ENCODE assay signal across 10 cellular contexts in the genomic region with DNA sequence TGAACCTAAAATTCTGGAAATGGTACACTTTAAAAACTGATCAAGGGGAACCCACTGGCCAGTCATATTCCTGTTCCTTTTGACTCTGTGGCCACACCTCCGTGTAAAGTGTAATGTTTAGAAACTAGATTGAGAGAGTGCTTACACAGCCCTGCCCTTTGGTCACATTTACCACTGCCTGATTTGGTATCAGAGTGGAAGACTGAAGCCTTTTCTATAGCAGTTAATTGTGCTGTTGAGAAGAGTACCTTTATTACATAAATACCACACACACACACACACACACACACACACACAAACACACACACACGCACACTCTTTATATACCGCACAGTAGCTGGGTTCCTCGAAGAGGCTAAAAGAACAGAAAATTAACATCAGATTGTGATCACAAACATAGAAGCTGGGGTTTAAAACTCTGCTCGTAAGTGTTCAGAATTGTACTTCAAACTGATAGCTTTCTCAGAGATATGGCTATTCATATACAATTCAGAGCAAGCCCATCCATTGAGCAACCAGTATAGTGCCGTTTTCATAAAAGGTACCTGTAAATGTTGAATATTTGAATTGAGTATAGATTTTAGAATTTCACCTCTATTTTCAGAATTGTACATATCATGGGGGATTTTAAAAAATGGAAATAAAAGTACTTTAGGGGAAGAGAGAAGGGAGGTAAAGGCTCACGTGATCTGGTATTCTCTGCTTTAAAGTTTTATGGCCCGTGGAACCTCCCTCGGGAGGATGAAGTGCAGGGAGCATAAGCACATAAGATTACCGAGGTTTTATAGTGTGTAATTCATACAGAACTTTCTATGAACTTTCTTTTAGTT. TPM values are rescaled to one million over a fixed set of nuclear protein-coding genes. Genes with fewer than 3 reads are reported as not detected.
DNase-seq lines count a peak whose midpoint lies in the region; ATAC-seq, FAIRE-seq and TF ChIP-seq lines count a peak whose summit lies in the region.
"Had no signal": no experiment of that assay in that cellular context is flagged by ENCODE, and none has a peak within 500 bp of the region (broad histone marks: within the 10 kb centered on the region; RNA-seq: fewer than 3 reads in every experiment).

No MANE protein-coding gene starts in this region.

- no peaks in the 10 kb centered on the region for H3K27me3 ChIP-seq in GM12878 (replicated peaks in 1 of 2; ENCODE audit: control insufficient read depth in 2 of 2, insufficient read depth in 2 of 2, low read length in 1 of 2)

- H3K27ac Mint-ChIP-seq in stimulated activated effector memory CD8-positive, alpha-beta T cell treated with anti-CD3 and anti-CD28 coated beads, Interleukin-12 subunit alpha, Interleukin-12 subunit beta, amount 100 ng/mL, for 72 hours: no peak overlapping the region

- no peak for TF ChIP-seq POLR2A in GM12878 (IDR thresholded peaks at IDR 0.05; ENCODE audit: low read depth, low read length)

- POLR2A ChIA-PET in GM12878 (lab: Charles Lee): interaction anchor here (0.5 to 0.7 kb wide), 3 partner anchors 12 to 359 kb away, joined by 3 read pairs; no protein-coding TSS in a partner anchor

- no peak for TF ChIP-seq CTCF in GM12878 (IDR thresholded peaks at IDR 0.05 in 2 of 3, conservative IDR thresholded peaks at IDR 0.05 in 1 of 3; ENCODE audit: control insufficient read depth in 2 of 3, extremely low read depth in 1 of 3, insufficient read depth in 1 of 3, low read depth in 3 of 3, low read length in 3 of 3)
- TF ChIP-seq CTCF in coronary artery (IDR thresholded peaks at IDR 0.05): no peak

- CTCF ChIA-PET in GM12878 (lab: Yijun Ruan, JAX): no interaction called here

- peaks cover 20% of the 10 kb centered on the region for H3K36me3 Mint-ChIP-seq in stimulated activated effector memory CD8-positive, alpha-beta T cell treated with anti-CD3 and anti-CD28 coated beads, Interleukin-12 subunit alpha, Interleukin-12 subunit beta, amount 100 ng/mL, for 72 hours

- peaks cover 0 to 4% of the 10 kb centered on the region in 2 experiments; a peak in 2 of 4 replicates for H3K36me3 ChIP-seq in GM12878 (ENCODE audit: control insufficient read depth in 2 of 2, insufficient read depth in 2 of 2, low read length in 1 of 2)

- DNase-seq in NCI-H1417 (lab: John Stamatoyannopoulos, UW) (peak in 2 of 3 experiments; percentile 12 to 80), NCI-H1417 treated with DMSO at 0.1 percent for 48 hours (lab: John Stamatoyannopoulos, UW) (no peak), GM12878 (ENCODE audit: low read depth, low spot score) (peak; percentile 53), GDM1 (lab: John Stamatoyannopoulos, UW) (no peak), coronary artery (ENCODE audit: low spot score) (no peak)
- no peak for DNase-seq in stimulated activated effector memory CD8-positive, alpha-beta T cell treated with anti-CD3 and anti-CD28 coated beads, Interleukin-12 subunit alpha, Interleukin-12 subunit beta, amount 100 ng/mL, for 72 hours (ENCODE audit: low spot score in 2 of 2)
- no peak for DNase-seq in activated T-cell treated with anti-CD3 and anti-CD28 coated beads, Interleukin-2, amount 50 U/mL, for 48 hours
- DNase-seq: activated naive CD4-positive, alpha-beta T cell treated with Interleukin-2 at 50 U/mL for 16 hours had no signal

- peaks cover 33% of the 10 kb centered on the region for H3K79me2 ChIP-seq in GM12878 (ENCODE audit: control insufficient read depth, insufficient read depth, low read length)

- H3K4me2 ChIP-seq in GM12878 (ENCODE audit: control insufficient read depth, insufficient read depth): peak overlapping the region; percentile 0; the same call in 1 of the 2 replicates

- peaks cover 21% of the 10 kb centered on the region for H3K4me1 ChIP-seq in GM12878 (ENCODE audit: control insufficient read depth, insufficient read depth, low read length)

- no TSS peak for BruUV-seq in GM12878 (replicated peaks; lab: Mats Ljungman, UMichigan)

- SMC1A ChIA-PET in GM12878 (lab: Charles Lee; ENCODE audit: uncharacterized antibody, unreplicated experiment): interaction anchor here (0.9 to 1.1 kb wide), 3 partner anchors 9 to 66 kb away, joined by 3 read pairs; no protein-coding TSS in a partner anchor

- no peak overlapping the region for H3K4me3 Mint-ChIP-seq in stimulated activated effector memory CD8-positive, alpha-beta T cell treated with anti-CD3 and anti-CD28 coated beads, Interleukin-12 subunit alpha, Interleukin-12 subunit beta, amount 100 ng/mL, for 72 hours

- RAD21 ChIA-PET in GM12878 (lab: Charles Lee; ENCODE audit: unreplicated experiment): interaction anchor here (0.7 kb wide), 1 partner anchor 31 kb away, joined by 3 read pairs; no protein-coding TSS in a partner anchor

- peak; percentile 56 for ATAC-seq in HG03097 (IDR thresholded peaks at IDR 0.05; ENCODE audit: low FRiP score, unreplicated experiment)
- peak; percentile 95 for ATAC-seq in GM12878
- peak; percentile 87 for ATAC-seq in stimulated activated effector memory CD8-positive, alpha-beta T cell treated with anti-CD3 and anti-CD28 coated beads, Interleukin-12 subunit alpha, Interleukin-12 subunit beta, amount 100 ng/mL, for 72 hours

- in situ Hi-C loops in GM12878 (cut with MboI): no loop called here

- no peaks in the 10 kb centered on the region for H3K9me3 ChIP-seq in GM12878 (replicated peaks; ENCODE audit: control insufficient read depth, insufficient read depth, low read length)

- intact Hi-C loops in GM12878 (cut with micrococcal nuclease; ENCODE audit: unreplicated experiment): loop anchor here (1.0 kb wide), 1 partner anchor 37 kb away; a partner anchor contains a TSS

- H3K4me1 Mint-ChIP-seq in stimulated activated effector memory CD8-positive, alpha-beta T cell treated with anti-CD3 and anti-CD28 coated beads, Interleukin-12 subunit alpha, Interleukin-12 subunit beta, amount 100 ng/mL, for 72 hours: peaks cover 36% of the 10 kb centered on the region

- H3K27ac ChIP-seq in GM12878 (ENCODE audit: control insufficient read depth, insufficient read depth) (peak overlapping the region; percentile 30), coronary artery (peak overlapping the region in 1 of 2 donors; percentile 36)
- H3K27ac ChIP-seq: 22Rv1 had no signal

- FAIRE-seq in GM12878 (lab: Jason Lieb, UNC): peak; percentile 75

- H3K4me3 ChIP-seq in GM12878 (no peak overlapping the region), coronary artery (no peak overlapping the region)

- H3K9ac ChIP-seq in GM12878 (ENCODE audit: control insufficient read depth, insufficient read depth, low read length): no peak overlapping the region

- WGBS in GM12878 (ENCODE audit: insufficient coverage, insufficient replicate concordance, low lambda C conversion rate, missing lambda C conversion rate): 70% methylated on average over 10 of the region's 10 CpGs

- TF ChIP-seq EP300 in GM12878 (IDR thresholded peaks at IDR 0.05; ENCODE audit: borderline replicate concordance in 1 of 2, control insufficient read depth in 1 of 2, low read depth in 2 of 2, low read length in 2 of 2): peak in 1 of 2 experiments; percentile 40; a peak in 2 of 4 replicates

- H3K9me3 Mint-ChIP-seq in stimulated activated effector memory CD8-positive, alpha-beta T cell treated with anti-CD3 and anti-CD28 coated beads, Interleukin-12 subunit alpha, Interleukin-12 subunit beta, amount 100 ng/mL, for 72 hours: no peaks in the 10 kb centered on the region

- no peaks in the 10 kb centered on the region for H4K20me1 ChIP-seq in GM12878 (ENCODE audit: control insufficient read depth, insufficient read depth)

- no peak for TF ChIP-seq RAD21 in GM12878 (IDR thresholded peaks at IDR 0.05; ENCODE audit: insufficient read depth, low read depth, low read length)

- H2AFZ ChIP-seq in GM12878 (ENCODE audit: control insufficient read depth, low read depth, low read length): no peak overlapping the region

TF ChIP-seq in GM12878, 131 proteins besides CTCF, POLR2A, EP300 and RAD21 (continues in another document):
- TF ChIP-seq BCL11A (IDR thresholded peaks at IDR 0.05; ENCODE audit: low read depth, low read length): peak; percentile 69
- TF ChIP-seq, protein P1, sequence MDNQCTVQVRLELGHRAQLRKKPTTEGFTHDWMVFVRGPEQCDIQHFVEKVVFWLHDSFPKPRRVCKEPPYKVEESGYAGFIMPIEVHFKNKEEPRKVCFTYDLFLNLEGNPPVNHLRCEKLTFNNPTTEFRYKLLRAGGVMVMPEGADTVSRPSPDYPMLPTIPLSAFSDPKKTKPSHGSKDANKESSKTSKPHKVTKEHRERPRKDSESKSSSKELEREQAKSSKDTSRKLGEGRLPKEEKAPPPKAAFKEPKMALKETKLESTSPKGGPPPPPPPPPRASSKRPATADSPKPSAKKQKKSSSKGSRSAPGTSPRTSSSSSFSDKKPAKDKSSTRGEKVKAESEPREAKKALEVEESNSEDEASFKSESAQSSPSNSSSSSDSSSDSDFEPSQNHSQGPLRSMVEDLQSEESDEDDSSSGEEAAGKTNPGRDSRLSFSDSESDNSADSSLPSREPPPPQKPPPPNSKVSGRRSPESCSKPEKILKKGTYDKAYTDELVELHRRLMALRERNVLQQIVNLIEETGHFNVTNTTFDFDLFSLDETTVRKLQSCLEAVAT (IDR thresholded peaks at IDR 0.05): peak; percentile 99
- no peak for TF ChIP-seq RB1 (IDR thresholded peaks at IDR 0.05; ENCODE audit: borderline replicate concordance)

RNA-seq across cellular contexts. Expression of a gene that starts 37.5 kb away (rescaled TPM):
- total RNA-seq in GM12878 (2013; cell fraction: nucleolus; rRNA removed): 66.6 and 69.6 TPM in 2 replicates
- total RNA-seq in GM12878 (2014; rRNA removed) (37.7 and 48.9 TPM in 2 replicates), GM12878 (2014; rRNA removed; fragmentation: Illumina TruSeq; extraction: Trizol) (53.4 and 64.4 TPM in 2 replicates), GM12878 (2021) (51.0 and 63.4 TPM in 2 replicates)
- 120 TPM for polyA plus RNA-seq in GM12878 (2011; ENCODE audit: low read depth)
- polyA plus RNA-seq in GM12878 (2011; rRNA removed) (50.4 and 64.6 TPM in 2 replicates), GM12878 (2014; fragmentation: Illumina TruSeq; extraction: Trizol) (112 and 126 TPM in 2 replicates), GM12878 (2014; fragmentation: Nextera tagmentation; extraction: Ambion mirVana) (10 to 100 TPM; 82.2 to 93.0 TPM), GM12878 (2014; rRNA removed) (61.1 and 70.7 TPM in 2 replicates), GM12878 (2016; fragmentation: Nextera tagmentation; extraction: Ambion mirVana) (100 to 1,000 TPM; 133 to 148 TPM)
- 29.1 and 44.4 TPM in 2 replicates for polyA plus RNA-seq in GM12878 (2011; cell fraction: cytosol; rRNA removed)
- polyA plus RNA-seq in GM12878 (2011; cell fraction: nucleus; rRNA removed): 22.2 and 24.4 TPM in 2 replicates
- 53.8 and 56.6 TPM in 2 replicates for polyA plus RNA-seq in GM12878 (2012)
- polyA minus RNA-seq in GM12878 (2011; rRNA and poly(A)+ RNA removed): 18.4 and 20.0 TPM in 2 replicates
- 12.0 and 15.2 TPM in 2 replicates for polyA minus RNA-seq in GM12878 (2011; cell fraction: cytosol; rRNA and poly(A)+ RNA removed)
- 12.5 and 26.1 TPM in 2 replicates for polyA minus RNA-seq in GM12878 (2011; cell fraction: nucleus; rRNA and poly(A)+ RNA removed)

Comparison
In these comparisons a context has a peak if more than half of its experiments do, and no peak if none do; other contexts are left out.
1. DNase-seq: peak in NCI-H1417 (2 of 3) and GM12878 (single experiment); none in NCI-H1417 treated with DMSO at 0.1 percent for 48 hours (single experiment), stimulated activated effector memory CD8-positive, alpha-beta T cell treated with anti-CD3 and anti-CD28 coated beads, Interleukin-12 subunit alpha, Interleukin-12 subunit beta, amount 100 ng/mL, for 72 hours (0 of 2), GDM1 (single experiment), activated T-cell treated with anti-CD3 and anti-CD28 coated beads, Interleukin-2, amount 50 U/mL, for 48 hours (0 of 2) and coronary artery (single experiment).
2. Peak in every context shown above with its lines, with median percentiles within 50 percentile points of each other: ATAC-seq.